ENCODE assay signal across 10 cellular contexts in genomic region chr21:21688877-21689276, GRCh38.
A peak's percentile ranks its signal among the peaks of the same experiment; 100 is the strongest.
DNase-seq lines count a peak whose midpoint lies in the region; ATAC-seq, FAIRE-seq and TF ChIP-seq lines count a peak whose summit lies in the region.
"Had no signal": no experiment of that assay in that cellular context is flagged by ENCODE, and none has a peak within 500 bp of the region (broad histone marks: within the 10 kb centered on the region; RNA-seq: fewer than 3 reads in every experiment).

No MANE protein-coding gene starts in this region.

- intact Hi-C loops in lower leg skin (cut with DNase I; ENCODE audit: low total_unique reads): no loop called here

- H3K36me3 ChIP-seq in KMS-11 (ENCODE audit: insufficient read depth) (no peaks in the 10 kb centered on the region), SU-DHL-6 (ENCODE audit: low read length) (no peaks in the 10 kb centered on the region), keratinocyte (ENCODE audit: control insufficient read depth in 2 of 2, extremely low read depth in 1 of 2, insufficient read depth in 2 of 2, low read length in 2 of 2) (no peaks in the 10 kb centered on the region)

- dilution Hi-C loops in keratinocyte (cut with MboI; ENCODE audit: extremely low pct_ligation_motif_present, low sequenced_read_pairs): no loop called here

- H2AFZ ChIP-seq in KMS-11 (ENCODE audit: low read depth) (no peak overlapping the region), SU-DHL-6 (ENCODE audit: low read depth, low read length, severe bottlenecking) (peak overlapping the region; percentile 68), keratinocyte (ENCODE audit: control insufficient read depth, low read length) (no peak overlapping the region)

- FAIRE-seq in keratinocyte (lab: Jason Lieb, UNC): no peak

- H3K4me2 ChIP-seq in KMS-11 (no peak overlapping the region), SU-DHL-6 (ENCODE audit: low read depth, low read length, poor library complexity, severe bottlenecking) (no peak overlapping the region), keratinocyte (ENCODE audit: control insufficient read depth, extremely low read depth, insufficient read depth, low read depth, low read length) (no peak overlapping the region)

- H3K9ac ChIP-seq in KMS-11 (no peak overlapping the region), SU-DHL-6 (ENCODE audit: low read length) (no peak overlapping the region), keratinocyte (ENCODE audit: control insufficient read depth, extremely low read depth, insufficient read depth, low read length) (no peak overlapping the region)

- DNase-seq in D341Med (ENCODE audit: low spot score): peak; percentile 71
- DNase-seq in keratinocyte (ENCODE audit: low read depth, low spot score): no peak
- no peak for DNase-seq in activated CD4-positive, alpha-beta T cell treated with anti-CD3 and anti-CD28 coated beads for 4 hours
- DNase-seq in lower leg skin (ENCODE audit: low spot score in 2 of 2): no peak
- no peak for DNase-seq in stimulated activated CD4-positive, alpha-beta T cell treated with anti-CD3 and anti-CD28 coated beads, Interleukin-12 subunit alpha, Interleukin-12 subunit beta, amount 100 ng/mL, for 4 hours
- DNase-seq: naive B cell, NCI-H2171 had no signal

- H3K27me3 ChIP-seq in KMS-11 (ENCODE audit: insufficient read depth, low read depth): no peaks in the 10 kb centered on the region
- H3K27me3 ChIP-seq in SU-DHL-6 (ENCODE audit: low read length): no peaks in the 10 kb centered on the region
- no peaks in the 10 kb centered on the region for H3K27me3 ChIP-seq in keratinocyte (ENCODE audit: control insufficient read depth, extremely low read depth, insufficient read depth, low read length)

- no peaks in the 10 kb centered on the region for H3K9me1 ChIP-seq in keratinocyte (ENCODE audit: control insufficient read depth, extremely low read depth, insufficient read depth, low read length)

- no peak overlapping the region for H3K4me3 ChIP-seq in KMS-11 (IDR thresholded peaks at IDR 0.05; ENCODE audit: insufficient read depth, low read depth, low read length)
- no peak overlapping the region for H3K4me3 ChIP-seq in SU-DHL-6 (ENCODE audit: insufficient read depth, low read length, poor library complexity, severe bottlenecking)
- no peak overlapping the region for H3K4me3 ChIP-seq in keratinocyte (ENCODE audit: control insufficient read depth in 2 of 3, extremely low read depth in 1 of 3, insufficient read depth in 2 of 3, low read depth in 1 of 3, low read length in 3 of 3)
- no peak overlapping the region for H3K4me3 ChIP-seq in lower leg skin (ENCODE audit: low read depth, poor library complexity, severe bottlenecking)

- H4K20me1 ChIP-seq in KMS-11 (ENCODE audit: insufficient read depth) (no peaks in the 10 kb centered on the region), SU-DHL-6 (ENCODE audit: low read depth, low read length) (no peaks in the 10 kb centered on the region), keratinocyte (ENCODE audit: control insufficient read depth, extremely low read depth, insufficient read depth, low read length) (no peaks in the 10 kb centered on the region)

- TF ChIP-seq CTCF in KMS-11 (conservative IDR thresholded peaks at IDR 0.05; ENCODE audit: low read depth, low read length) (peak; percentile 42; the same call in 1 of the 2 replicates), SU-DHL-6 (IDR thresholded peaks at IDR 0.05; ENCODE audit: insufficient read depth, low read length, poor library complexity, severe bottlenecking) (no peak), keratinocyte (optimal IDR thresholded peaks at IDR 0.05 in 1 of 3, IDR thresholded peaks at IDR 0.05 in 1 of 3, conservative IDR thresholded peaks at IDR 0.05 in 1 of 3; ENCODE audit: extremely low read depth in 1 of 3, insufficient read depth in 2 of 3, low read length in 3 of 3) (peak in 2 of 3 experiments; percentile 2 to 31), lower leg skin (IDR thresholded peaks at IDR 0.05) (no peak)

- H3K4me1 ChIP-seq in KMS-11 (ENCODE audit: low read depth, poor library complexity, severe bottlenecking): no peaks in the 10 kb centered on the region
- no peaks in the 10 kb centered on the region for H3K4me1 ChIP-seq in keratinocyte (ENCODE audit: control insufficient read depth, extremely low read depth, insufficient read depth, low read length)

- ATAC-seq in GM18517 (IDR thresholded peaks at IDR 0.05; ENCODE audit: unreplicated experiment): no peak

- no peaks in the 10 kb centered on the region for H3K79me2 ChIP-seq in KMS-11 (ENCODE audit: insufficient read depth, low read depth)
- H3K79me2 ChIP-seq in SU-DHL-6 (ENCODE audit: insufficient read depth, low read length): no peaks in the 10 kb centered on the region
- H3K79me2 ChIP-seq in keratinocyte (ENCODE audit: control insufficient read depth, insufficient read depth, low read length): no peaks in the 10 kb centered on the region

- H3K9me2 ChIP-seq in SU-DHL-6 (replicated peaks; ENCODE audit: insufficient read depth, low read length): no peaks in the 10 kb centered on the region

- no peak overlapping the region for H3K27ac ChIP-seq in KMS-11
- no peak overlapping the region for H3K27ac ChIP-seq in SU-DHL-6 (ENCODE audit: low read depth, low read length)
- no peak overlapping the region for H3K27ac ChIP-seq in keratinocyte (ENCODE audit: control insufficient read depth, insufficient read depth, low read length)

- no peaks in the 10 kb centered on the region for H3K9me3 ChIP-seq in SU-DHL-6 (ENCODE audit: insufficient read depth, low read length)
- H3K9me3 ChIP-seq in keratinocyte (ENCODE audit: control insufficient read depth, low read depth, low read length): no peaks in the 10 kb centered on the region

- no peak for TF ChIP-seq POLR2A in lower leg skin (IDR thresholded peaks at IDR 0.05)

- 56 to 57% methylated on average over 9 of the region's 9 CpGs for WGBS in lower leg skin, 2 donors

- no peaks in the 10 kb centered on the region for H3F3A ChIP-seq in SU-DHL-6 (ENCODE audit: insufficient read depth)

Comparison
In these comparisons a context has a peak if more than half of its experiments do, and no peak if none do; other contexts are left out.
1. CTCF ChIP-seq: peak in KMS-11 (single experiment) and keratinocyte (2 of 3); none in SU-DHL-6 (single experiment) and lower leg skin (0 of 3).